1 cellular context compared by ENCODE assay signal in the genomic region with DNA sequence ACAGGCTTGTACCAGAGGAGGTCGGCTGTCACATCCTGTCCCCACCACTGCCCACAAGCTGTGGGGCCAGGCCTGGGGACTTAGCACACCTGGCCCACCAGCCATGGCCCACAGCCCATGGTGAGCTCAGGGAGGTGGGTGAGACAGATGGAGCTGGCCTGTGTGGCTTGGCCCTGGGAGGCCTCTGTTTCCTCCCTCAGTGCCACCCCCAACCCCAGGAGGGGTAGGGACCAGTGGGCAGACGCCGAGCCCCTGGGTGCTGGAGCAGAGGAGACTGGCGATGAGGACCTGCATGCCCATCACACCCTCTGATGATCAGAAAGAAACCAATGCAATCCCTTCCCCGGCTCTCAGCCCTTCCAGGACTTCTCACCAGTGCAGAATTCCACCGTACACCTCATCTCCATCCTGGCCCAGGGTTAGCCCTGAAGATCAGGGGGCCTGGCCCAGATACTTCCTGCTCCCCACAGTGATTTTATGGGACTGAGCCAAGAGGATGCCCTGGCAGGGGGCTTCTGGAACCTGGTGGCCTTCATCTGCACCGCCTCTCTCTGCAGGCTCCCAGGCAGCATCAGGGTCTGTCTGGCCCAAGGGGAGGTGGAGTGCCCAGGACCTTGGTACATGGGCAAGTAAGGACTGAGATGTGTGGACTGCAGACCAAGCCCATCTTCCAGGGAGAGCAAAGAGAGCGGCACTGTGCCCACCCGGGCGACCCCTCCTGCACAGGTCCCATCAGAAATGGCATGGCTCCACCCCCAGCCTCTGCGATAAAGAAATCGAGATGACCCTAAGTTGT.
TF ChIP-seq lines count a peak whose summit lies in the region.

No MANE protein-coding gene starts in this region.

TF ChIP-seq in GM23338, 12 proteins besides CTCF, POLR2A, EP300 and RAD21 (continued from another document):
- TF ChIP-seq, protein P1, sequence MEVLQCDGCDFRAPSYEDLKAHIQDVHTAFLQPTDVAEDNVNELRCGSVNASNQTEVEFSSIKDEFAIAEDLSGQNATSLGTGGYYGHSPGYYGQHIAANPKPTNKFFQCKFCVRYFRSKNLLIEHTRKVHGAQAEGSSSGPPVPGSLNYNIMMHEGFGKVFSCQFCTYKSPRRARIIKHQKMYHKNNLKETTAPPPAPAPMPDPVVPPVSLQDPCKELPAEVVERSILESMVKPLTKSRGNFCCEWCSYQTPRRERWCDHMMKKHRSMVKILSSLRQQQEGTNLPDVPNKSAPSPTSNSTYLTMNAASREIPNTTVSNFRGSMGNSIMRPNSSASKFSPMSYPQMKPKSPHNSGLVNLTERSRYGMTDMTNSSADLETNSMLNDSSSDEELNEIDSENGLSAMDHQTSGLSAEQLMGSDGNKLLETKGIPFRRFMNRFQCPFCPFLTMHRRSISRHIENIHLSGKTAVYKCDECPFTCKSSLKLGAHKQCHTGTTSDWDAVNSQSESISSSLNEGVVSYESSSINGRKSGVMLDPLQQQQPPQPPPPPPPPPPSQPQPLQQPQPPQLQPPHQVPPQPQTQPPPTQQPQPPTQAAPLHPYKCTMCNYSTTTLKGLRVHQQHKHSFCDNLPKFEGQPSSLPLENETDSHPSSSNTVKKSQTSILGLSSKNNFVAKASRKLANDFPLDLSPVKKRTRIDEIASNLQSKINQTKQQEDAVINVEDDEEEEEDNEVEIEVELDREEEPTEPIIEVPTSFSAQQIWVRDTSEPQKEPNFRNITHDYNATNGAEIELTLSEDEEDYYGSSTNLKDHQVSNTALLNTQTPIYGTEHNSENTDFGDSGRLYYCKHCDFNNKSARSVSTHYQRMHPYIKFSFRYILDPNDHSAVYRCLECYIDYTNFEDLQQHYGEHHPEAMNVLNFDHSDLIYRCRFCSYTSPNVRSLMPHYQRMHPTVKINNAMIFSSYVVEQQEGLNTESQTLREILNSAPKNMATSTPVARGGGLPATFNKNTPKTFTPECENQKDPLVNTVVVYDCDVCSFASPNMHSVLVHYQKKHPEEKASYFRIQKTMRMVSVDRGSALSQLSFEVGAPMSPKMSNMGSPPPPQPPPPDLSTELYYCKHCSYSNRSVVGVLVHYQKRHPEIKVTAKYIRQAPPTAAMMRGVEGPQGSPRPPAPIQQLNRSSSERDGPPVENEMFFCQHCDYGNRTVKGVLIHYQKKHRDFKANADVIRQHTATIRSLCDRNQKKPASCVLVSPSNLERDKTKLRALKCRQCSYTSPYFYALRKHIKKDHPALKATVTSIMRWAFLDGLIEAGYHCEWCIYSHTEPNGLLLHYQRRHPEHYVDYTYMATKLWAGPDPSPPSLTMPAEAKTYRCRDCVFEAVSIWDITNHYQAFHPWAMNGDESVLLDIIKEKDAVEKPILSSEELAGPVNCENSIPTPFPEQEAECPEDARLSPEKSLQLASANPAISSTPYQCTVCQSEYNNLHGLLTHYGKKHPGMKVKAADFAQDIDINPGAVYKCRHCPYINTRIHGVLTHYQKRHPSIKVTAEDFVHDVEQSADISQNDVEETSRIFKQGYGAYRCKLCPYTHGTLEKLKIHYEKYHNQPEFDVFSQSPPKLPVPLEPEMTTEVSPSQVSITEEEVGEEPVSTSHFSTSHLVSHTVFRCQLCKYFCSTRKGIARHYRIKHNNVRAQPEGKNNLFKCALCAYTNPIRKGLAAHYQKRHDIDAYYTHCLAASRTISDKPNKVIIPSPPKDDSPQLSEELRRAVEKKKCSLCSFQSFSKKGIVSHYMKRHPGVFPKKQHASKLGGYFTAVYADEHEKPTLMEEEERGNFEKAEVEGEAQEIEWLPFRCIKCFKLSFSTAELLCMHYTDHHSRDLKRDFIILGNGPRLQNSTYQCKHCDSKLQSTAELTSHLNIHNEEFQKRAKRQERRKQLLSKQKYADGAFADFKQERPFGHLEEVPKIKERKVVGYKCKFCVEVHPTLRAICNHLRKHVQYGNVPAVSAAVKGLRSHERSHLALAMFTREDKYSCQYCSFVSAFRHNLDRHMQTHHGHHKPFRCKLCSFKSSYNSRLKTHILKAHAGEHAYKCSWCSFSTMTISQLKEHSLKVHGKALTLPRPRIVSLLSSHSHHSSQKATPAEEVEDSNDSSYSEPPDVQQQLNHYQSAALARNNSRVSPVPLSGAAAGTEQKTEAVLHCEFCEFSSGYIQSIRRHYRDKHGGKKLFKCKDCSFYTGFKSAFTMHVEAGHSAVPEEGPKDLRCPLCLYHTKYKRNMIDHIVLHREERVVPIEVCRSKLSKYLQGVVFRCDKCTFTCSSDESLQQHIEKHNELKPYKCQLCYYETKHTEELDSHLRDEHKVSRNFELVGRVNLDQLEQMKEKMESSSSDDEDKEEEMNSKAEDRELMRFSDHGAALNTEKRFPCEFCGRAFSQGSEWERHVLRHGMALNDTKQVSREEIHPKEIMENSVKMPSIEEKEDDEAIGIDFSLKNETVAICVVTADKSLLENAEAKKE (CRISPR knock-in tag; IDR thresholded peaks at IDR 0.05) = no peak
- no peak for TF ChIP-seq EZH2 (IDR thresholded peaks at IDR 0.05; ENCODE audit: low read depth, unreplicated experiment)
- no peak for TF ChIP-seq EZH2phosphoT487 (IDR thresholded peaks at IDR 0.05; ENCODE audit: unreplicated experiment)
- no peak for TF ChIP-seq JUNB (IDR thresholded peaks at IDR 0.05; ENCODE audit: unreplicated experiment)
- TF ChIP-seq CREB1 (CRISPR knock-in tag; IDR thresholded peaks at IDR 0.05; ENCODE audit: low read depth) = no peak
- TF ChIP-seq ZNF331 (CRISPR knock-in tag; IDR thresholded peaks at IDR 0.05; ENCODE audit: low read depth) = no peak
- no peak for TF ChIP-seq ZNF114 (CRISPR knock-in tag; IDR thresholded peaks at IDR 0.05)
- TF ChIP-seq POLR2AphosphoS5 (IDR thresholded peaks at IDR 0.05; ENCODE audit: low read depth) = no peak
- TF ChIP-seq, protein P2, sequence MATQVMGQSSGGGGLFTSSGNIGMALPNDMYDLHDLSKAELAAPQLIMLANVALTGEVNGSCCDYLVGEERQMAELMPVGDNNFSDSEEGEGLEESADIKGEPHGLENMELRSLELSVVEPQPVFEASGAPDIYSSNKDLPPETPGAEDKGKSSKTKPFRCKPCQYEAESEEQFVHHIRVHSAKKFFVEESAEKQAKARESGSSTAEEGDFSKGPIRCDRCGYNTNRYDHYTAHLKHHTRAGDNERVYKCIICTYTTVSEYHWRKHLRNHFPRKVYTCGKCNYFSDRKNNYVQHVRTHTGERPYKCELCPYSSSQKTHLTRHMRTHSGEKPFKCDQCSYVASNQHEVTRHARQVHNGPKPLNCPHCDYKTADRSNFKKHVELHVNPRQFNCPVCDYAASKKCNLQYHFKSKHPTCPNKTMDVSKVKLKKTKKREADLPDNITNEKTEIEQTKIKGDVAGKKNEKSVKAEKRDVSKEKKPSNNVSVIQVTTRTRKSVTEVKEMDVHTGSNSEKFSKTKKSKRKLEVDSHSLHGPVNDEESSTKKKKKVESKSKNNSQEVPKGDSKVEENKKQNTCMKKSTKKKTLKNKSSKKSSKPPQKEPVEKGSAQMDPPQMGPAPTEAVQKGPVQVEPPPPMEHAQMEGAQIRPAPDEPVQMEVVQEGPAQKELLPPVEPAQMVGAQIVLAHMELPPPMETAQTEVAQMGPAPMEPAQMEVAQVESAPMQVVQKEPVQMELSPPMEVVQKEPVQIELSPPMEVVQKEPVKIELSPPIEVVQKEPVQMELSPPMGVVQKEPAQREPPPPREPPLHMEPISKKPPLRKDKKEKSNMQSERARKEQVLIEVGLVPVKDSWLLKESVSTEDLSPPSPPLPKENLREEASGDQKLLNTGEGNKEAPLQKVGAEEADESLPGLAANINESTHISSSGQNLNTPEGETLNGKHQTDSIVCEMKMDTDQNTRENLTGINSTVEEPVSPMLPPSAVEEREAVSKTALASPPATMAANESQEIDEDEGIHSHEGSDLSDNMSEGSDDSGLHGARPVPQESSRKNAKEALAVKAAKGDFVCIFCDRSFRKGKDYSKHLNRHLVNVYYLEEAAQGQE (IDR thresholded peaks at IDR 0.05; ENCODE audit: unreplicated experiment) = no peak
- TF ChIP-seq, protein P3, sequence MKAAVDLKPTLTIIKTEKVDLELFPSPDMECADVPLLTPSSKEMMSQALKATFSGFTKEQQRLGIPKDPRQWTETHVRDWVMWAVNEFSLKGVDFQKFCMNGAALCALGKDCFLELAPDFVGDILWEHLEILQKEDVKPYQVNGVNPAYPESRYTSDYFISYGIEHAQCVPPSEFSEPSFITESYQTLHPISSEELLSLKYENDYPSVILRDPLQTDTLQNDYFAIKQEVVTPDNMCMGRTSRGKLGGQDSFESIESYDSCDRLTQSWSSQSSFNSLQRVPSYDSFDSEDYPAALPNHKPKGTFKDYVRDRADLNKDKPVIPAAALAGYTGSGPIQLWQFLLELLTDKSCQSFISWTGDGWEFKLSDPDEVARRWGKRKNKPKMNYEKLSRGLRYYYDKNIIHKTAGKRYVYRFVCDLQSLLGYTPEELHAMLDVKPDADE (IDR thresholded peaks at IDR 0.05) = no peak
- TF ChIP-seq NANOG (IDR thresholded peaks at IDR 0.05; ENCODE audit: borderline replicate concordance) = no peak
